29 cellular contexts compared by ENCODE assay signal in genomic region chr5:45826055-45826454, GRCh38.
"Had no signal": no experiment of that assay in that cellular context is flagged by ENCODE, and none has a peak within 500 bp of the region (broad histone marks: within the 10 kb centered on the region; RNA-seq: fewer than 3 reads in every experiment).

No MANE protein-coding gene starts in this region.

- H3K36me3 ChIP-seq: ascending aorta, breast epithelium, cardiac muscle cell, colonic mucosa, esophagus squamous epithelium, gastroesophageal sphincter, heart right ventricle had no signal

- H3K27me3 ChIP-seq: ascending aorta, breast epithelium, cardiac muscle cell, colonic mucosa, esophagus squamous epithelium, gastroesophageal sphincter, heart right ventricle had no signal

- H3K9me3 ChIP-seq: ascending aorta, colonic mucosa, esophagus squamous epithelium, gastroesophageal sphincter had no signal

- H3K4me3 ChIP-seq: ascending aorta, breast epithelium, cardiac muscle cell, colonic mucosa, esophagus squamous epithelium, gastroesophageal sphincter, heart right ventricle had no signal

- H3K27ac ChIP-seq: ascending aorta, breast epithelium, cardiac muscle cell, colonic mucosa, epithelial cell of prostate, esophagus squamous epithelium, gastroesophageal sphincter, heart right ventricle had no signal

- ATAC-seq: activated naive CD4-positive, alpha-beta T cell treated with anti-CD3 and anti-CD28 coated beads, Interleukin-2, amount 50 U/mL, for 72 hours; activated T-cell treated with anti-CD3 and anti-CD28 coated beads, Interleukin-2, amount 50 U/mL, for 72 hours; gastroesophageal sphincter; heart right ventricle; T-helper 17 cell had no signal

- H3K4me1 ChIP-seq: ascending aorta, breast epithelium, colonic mucosa, esophagus squamous epithelium, gastroesophageal sphincter, heart right ventricle had no signal

- DNase-seq: activated CD4-positive, alpha-beta memory T cell treated with anti-CD3 and anti-CD28 coated beads, Interleukin-2, amount 10 ng/mL, durations not matched to agents 7 days and 5 days; activated CD4-positive, alpha-beta T cell treated with anti-CD3 and anti-CD28 coated beads for 1 hour; activated CD4-positive, alpha-beta T cell treated with anti-CD3 and anti-CD28 coated beads for 4 hours; activated CD4-positive, alpha-beta T cell treated with anti-CD3 and anti-CD28 coated beads, Interleukin-2, amount 10 ng/mL, durations not matched to agents 7 days and 5 days; activated CD4-positive, alpha-beta T cell treated with anti-CD3 and anti-CD28 coated beads, Interleukin-2, amount 50 U/mL, for 4 hours; activated CD4-positive, CD25-positive, alpha-beta regulatory T cell; activated CD8-positive, alpha-beta memory T cell treated with anti-CD3 and anti-CD28 coated beads, Interleukin-2, amount 50 U/mL, for 48 hours; activated gamma-delta T cell; activated naive CD4-positive, alpha-beta T cell; activated naive CD4-positive, alpha-beta T cell treated with anti-CD3 and anti-CD28 coated beads, Interleukin-2, amount 10 ng/mL, durations not matched to agents 7 days and 5 days; activated naive CD8-positive, alpha-beta T cell treated with anti-CD3 and anti-CD28 coated beads, Interleukin-2, amount 10 ng/mL, durations not matched to agents 7 days and 5 days; activated T-cell treated with anti-CD3 and anti-CD28 coated beads for 4 hours; activated T-cell treated with anti-CD3 and anti-CD28 coated beads, Interleukin-2, amount 50 U/mL, for 24 hours; activated T-cell treated with anti-CD3 and anti-CD28 coated beads, Interleukin-2, amount 50 U/mL, for 72 hours; central memory CD4-positive, alpha-beta T cell; cerebellar nuclear complex; colonic mucosa; effector CD8-positive, alpha-beta T cell; esophagus squamous epithelium; foreskin melanocyte; heart right ventricle; T-helper 17 cell; T1000 had no signal
